ENCODE assay signal across 8 cellular contexts in the genomic region with DNA sequence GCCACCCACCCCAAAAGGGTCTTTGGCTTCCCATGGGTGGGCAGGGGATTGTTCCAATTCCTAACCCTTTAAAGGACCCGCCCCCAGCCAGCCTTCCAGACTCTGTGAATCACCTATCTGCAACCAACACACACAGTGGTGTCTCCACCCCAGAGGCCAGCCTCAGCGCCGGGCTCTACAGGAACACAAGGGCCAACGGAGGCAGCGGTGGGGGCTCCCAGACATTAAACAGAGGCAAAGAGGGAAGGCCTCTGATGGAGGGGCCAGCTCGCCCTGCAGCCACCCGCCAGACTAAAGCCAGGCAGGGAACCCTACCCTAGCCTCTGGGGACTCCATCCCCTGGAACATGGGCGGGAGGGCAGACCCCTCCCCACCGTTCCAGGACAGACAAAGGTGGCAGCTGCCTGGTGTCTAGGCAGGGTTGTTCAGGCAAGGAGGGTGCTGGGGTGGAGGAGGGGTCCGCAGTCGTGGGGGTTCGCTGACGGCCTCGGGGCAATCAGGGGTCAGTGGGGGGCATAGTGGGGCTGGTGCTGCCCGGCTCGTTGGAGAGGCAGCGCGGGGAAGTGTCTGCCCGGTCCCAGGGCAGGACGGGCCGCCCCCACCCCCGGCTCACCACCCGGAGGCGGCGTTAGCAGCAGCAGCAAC. TPM values are rescaled to one million over a fixed set of nuclear protein-coding genes. Genes with fewer than 3 reads are reported as not detected.
DNase-seq lines count a peak whose midpoint lies in the region; ATAC-seq, FAIRE-seq and TF ChIP-seq lines count a peak whose summit lies in the region.

No MANE protein-coding gene starts in this region.

- peak overlapping the region; percentile 27 for H3K4me3 ChIP-seq in Jurkat, Clone E6-1 (ENCODE audit: low read length)
- peak overlapping the region; percentile 62 for H3K4me3 ChIP-seq in bronchial epithelial cell (ENCODE audit: low read depth, low read length)
- peak overlapping the region; percentile 68 to 86 for H3K4me3 ChIP-seq in stomach smooth muscle (ENCODE audit: low read length in 2 of 2)

- H3K4me1 ChIP-seq in stomach smooth muscle (ENCODE audit: control insufficient read depth, insufficient read depth, low read length): peaks cover 15% of the 10 kb centered on the region

- no peak for ATAC-seq in HG02981 (IDR thresholded peaks at IDR 0.05; ENCODE audit: unreplicated experiment)

- no peaks in the 10 kb centered on the region for H3K27me3 ChIP-seq in bronchial epithelial cell (ENCODE audit: control insufficient read depth, insufficient read depth, low read length)
- no peaks in the 10 kb centered on the region for H3K27me3 ChIP-seq in layer of hippocampus (ENCODE audit: control insufficient read depth, insufficient read depth, low read length)
- H3K27me3 ChIP-seq in stomach smooth muscle (ENCODE audit: control insufficient read depth in 1 of 2, insufficient read depth in 2 of 2, low read length in 2 of 2): no peaks in the 10 kb centered on the region

- FAIRE-seq in bronchial epithelial cell (lab: Jason Lieb, UNC): no peak

- no peaks in the 10 kb centered on the region for H3K9me3 ChIP-seq in stomach smooth muscle (ENCODE audit: control insufficient read depth in 2 of 2, low read length in 2 of 2)

- peak overlapping the region; percentile 78 to 81 for H3K9ac ChIP-seq in stomach smooth muscle (ENCODE audit: low read length in 2 of 2)

- no peaks in the 10 kb centered on the region for H3K36me3 ChIP-seq in bronchial epithelial cell (ENCODE audit: control insufficient read depth, insufficient read depth, low read length)
- H3K36me3 ChIP-seq in stomach smooth muscle (ENCODE audit: control insufficient read depth in 2 of 2, insufficient read depth in 2 of 2, low read length in 2 of 2): peaks cover 2 to 4% of the 10 kb centered on the region in 2 donors

- H3K27ac ChIP-seq in layer of hippocampus (ENCODE audit: low read depth, low read length): peak overlapping the region; percentile 90
- H3K27ac ChIP-seq in stomach smooth muscle (ENCODE audit: low read length): peak overlapping the region; percentile 90

- no peak for TF ChIP-seq CTCF in bronchial epithelial cell (IDR thresholded peaks at IDR 0.05; ENCODE audit: insufficient read depth, low read length, severe bottlenecking)

- DNase-seq in AG20443 (ENCODE audit: low spot score) (peak; percentile 76), bronchial epithelial cell (ENCODE audit: low read depth) (peak; percentile 50), medulla oblongata (ENCODE audit: extremely low spot score) (no peak), NCI-H2171 treated with DMSO at 0.1 percent for 48 hours (lab: John Stamatoyannopoulos, UW) (no peak)
- no peak for DNase-seq in Jurkat, Clone E6-1 (ENCODE audit: low read depth, low spot score)

RNA-seq across cellular contexts. Expression of gene SHISA5, which starts 0.4 kb away (rescaled TPM):
- polyA plus RNA-seq in Jurkat, Clone E6-1 (2012; ENCODE audit: insufficient read depth, insufficient read length): 150 TPM
- 87.1 and 131 TPM in 2 replicates for total RNA-seq in bronchial epithelial cell

RNA-seq across cellular contexts. Expression of gene PFKFB4, which starts 53.1 kb away (rescaled TPM):
- 12.8 TPM for polyA plus RNA-seq in Jurkat, Clone E6-1 (2012; ENCODE audit: insufficient read depth, insufficient read length)
- total RNA-seq in bronchial epithelial cell: 18.2 and 20.2 TPM in 2 replicates

RNA-seq across cellular contexts. Expression of gene ATRIP, which starts 57.0 kb away (rescaled TPM):
- polyA plus RNA-seq in Jurkat, Clone E6-1 (2012; ENCODE audit: insufficient read depth, insufficient read length): 17.5 TPM
- total RNA-seq in bronchial epithelial cell: 4.1 and 5.5 TPM in 2 replicates

Comparison
In these comparisons a context has a peak if more than half of its experiments do, and no peak if none do; other contexts are left out.
1. DNase-seq: peak in AG20443 (single experiment) and bronchial epithelial cell (single experiment); none in Jurkat, Clone E6-1 (single experiment), medulla oblongata (single experiment) and NCI-H2171 treated with DMSO at 0.1 percent for 48 hours (single experiment).
2. H3K4me3 ChIP-seq: peak in every context shown above with its lines; median percentile 77 in stomach smooth muscle; 62 in bronchial epithelial cell; 27 in Jurkat, Clone E6-1.